ENCODE assay signal across 9 cellular contexts in genomic region chr5:181218795-181219124, GRCh38. TPM values are rescaled to one million over a fixed set of nuclear protein-coding genes. Genes with fewer than 3 reads are reported as not detected.
A peak's percentile ranks its signal among the peaks of the same experiment; 100 is the strongest.
DNase-seq lines count a peak whose midpoint lies in the region; ATAC-seq, FAIRE-seq and TF ChIP-seq lines count a peak whose summit lies in the region.
"Had no signal": no experiment of that assay in that cellular context is flagged by ENCODE, and none has a peak within 500 bp of the region (broad histone marks: within the 10 kb centered on the region; RNA-seq: fewer than 3 reads in every experiment).

No MANE protein-coding gene starts in this region.

- no peak for TF ChIP-seq RAD21 in K562 (CRISPR knock-in tag; conservative IDR thresholded peaks at IDR 0.05 in 1 of 2, IDR thresholded peaks at IDR 0.05 in 1 of 2)

- H3K27me3 ChIP-seq in ACC112 (ENCODE audit: insufficient read depth, low read length), result no peaks in the 10 kb centered on the region
- H3K27me3 ChIP-seq in HL-60 (ENCODE audit: insufficient read depth, poor library complexity, severe bottlenecking), result no peaks in the 10 kb centered on the region
- H3K27me3 ChIP-seq in K562 (ENCODE audit: control insufficient read depth in 2 of 2, insufficient read depth in 2 of 2, low read length in 2 of 2), result no peaks in the 10 kb centered on the region

- H3K79me2 ChIP-seq in ACC112 (ENCODE audit: control insufficient read depth, insufficient read depth, low read length, unreplicated experiment) (no peaks in the 10 kb centered on the region), K562 (ENCODE audit: control insufficient read depth, insufficient read depth, low read length) (peaks cover 2% of the 10 kb centered on the region; the same call in 2 of the 3 replicates)

- H3K4me1 ChIP-seq in ACC112 (ENCODE audit: control insufficient read depth, insufficient read depth, low read length, unreplicated experiment), result no peaks in the 10 kb centered on the region
- H3K4me1 ChIP-seq in K562 (replicated peaks in 1 of 2; ENCODE audit: control insufficient read depth in 2 of 2, insufficient read depth in 2 of 2, low read length in 2 of 2), result peaks cover 4 to 43% of the 10 kb centered on the region in 2 experiments; a peak in 4 of 5 replicates
- no peaks in the 10 kb centered on the region for H3K4me1 ChIP-seq in mesodermal cell (ENCODE audit: control insufficient read depth, insufficient read depth, low read length, poor library complexity, severe bottlenecking)

- H3K36me3 ChIP-seq in ACC112 (ENCODE audit: insufficient read depth, low read length) (no peaks in the 10 kb centered on the region), K562 (ENCODE audit: control insufficient read depth, insufficient read depth, low read length) (no peaks in the 10 kb centered on the region), mesodermal cell (ENCODE audit: control insufficient read depth, insufficient read depth, low read length) (no peaks in the 10 kb centered on the region)

- FAIRE-seq in K562 (lab: Jason Lieb, UNC), result no peak

- CTCF ChIA-PET in K562 (lab: Yijun Ruan, JAX; ENCODE audit: low intra/inter-chr PET ratio), result no interaction called here

- ATAC-seq in K562, result no peak
- no peak for ATAC-seq in HG02852 (IDR thresholded peaks at IDR 0.05; ENCODE audit: unreplicated experiment)

- POLR2A ChIA-PET in K562 (lab: Yijun Ruan, JAX), result no interaction called here

- no peak for TF ChIP-seq EP300 in K562 (IDR thresholded peaks at IDR 0.05; ENCODE audit: low read length)

- H3K4me3 ChIP-seq in ACC112 (ENCODE audit: low read depth, low read length) (peak overlapping the region; percentile 67), HL-60 (replicated peaks; ENCODE audit: insufficient read depth, low read length) (peak overlapping the region; percentile 32), K562 (peak overlapping the region; percentile 51), mesodermal cell (ENCODE audit: extremely low read depth, insufficient read depth, low read length, poor library complexity, severe bottlenecking) (peak overlapping the region; percentile 44)

- 8% methylated on average over 10 of the region's 10 CpGs for WGBS in K562 (ENCODE audit: insufficient coverage, low coverage, missing lambda C conversion rate)
- WGBS in mesodermal cell (ENCODE audit: insufficient coverage in 2 of 2), 2 experiments, result 45 to 50% methylated on average over 4 of the region's 10 CpGs

- DNase-seq in HL-60 (ENCODE audit: low read depth in 1 of 2, low spot score in 1 of 2) (no peak), K562 (ENCODE audit: extremely low read depth in 1 of 4, low spot score in 3 of 4) (peak in 1 of 4 experiments; percentile 48), cerebellar nuclear complex (lab: John Stamatoyannopoulos, UW) (no peak), NCI-H524 (lab: John Stamatoyannopoulos, UW) (no peak), NCI-H2029 treated with DMSO at 0.1 percent for 48 hours (lab: John Stamatoyannopoulos, UW) (no peak)
- DNase-seq: GF-D8 had no signal

- H3K4me2 ChIP-seq in K562 (ENCODE audit: insufficient read depth, low read length), result peak overlapping the region; percentile 94

- H4K20me1 ChIP-seq in K562 (replicated peaks; ENCODE audit: control insufficient read depth, insufficient read depth, low read length), result no peaks in the 10 kb centered on the region

- intact Hi-C loops in K562 (cut with micrococcal nuclease), result loop anchor here (1.0 to 5.0 kb wide), 3 partner anchors 11 to 46 kb away; no protein-coding TSS in a partner anchor

- no peaks in the 10 kb centered on the region for H3K9me1 ChIP-seq in K562 (ENCODE audit: control insufficient read depth, insufficient read depth, low read length)

- no peak for TF ChIP-seq POLR2A in K562 (conservative IDR thresholded peaks at IDR 0.05)

- H3K9ac ChIP-seq in K562 (ENCODE audit: insufficient read depth in 1 of 2, low read depth in 2 of 2, low read length in 2 of 2), result peak overlapping the region; percentile 57 to 73

- H3K27ac ChIP-seq in ACC112 (ENCODE audit: low read depth, low read length) (peak overlapping the region; percentile 27; the same call in 1 of the 2 replicates), HL-60 (replicated peaks) (peak overlapping the region; percentile 56), K562 (ENCODE audit: extremely low read depth, low read depth, low read length) (peak overlapping the region; percentile 87), mesodermal cell (ENCODE audit: low read depth, low read length, severe bottlenecking) (no peak overlapping the region)

- no TSS peak for BruUV-seq in K562 (replicated peaks; lab: Mats Ljungman, UMichigan)

- TF ChIP-seq CTCF in HL-60 (IDR thresholded peaks at IDR 0.05; ENCODE audit: insufficient read depth, low read length) (no peak), K562 (IDR thresholded peaks at IDR 0.05 in 2 of 3, conservative IDR thresholded peaks at IDR 0.05 in 1 of 3; ENCODE audit: insufficient read depth in 2 of 3, low read depth in 1 of 3, low read length in 3 of 3) (no peak)

- H2AFZ ChIP-seq in ACC112 (ENCODE audit: low read length, unreplicated experiment) (peak overlapping the region; percentile 26), K562 (ENCODE audit: low read depth, low read length) (peak overlapping the region; percentile 75)

- in situ Hi-C loops in K562 (cut with MboI), result no loop called here

- no peaks in the 10 kb centered on the region for H3K9me3 ChIP-seq in K562 (replicated peaks; ENCODE audit: control insufficient read depth, insufficient read depth, low read depth, low read length)
- no peaks in the 10 kb centered on the region for H3K9me3 ChIP-seq in mesodermal cell (ENCODE audit: control insufficient read depth, low read length)

RNA-seq across cellular contexts. Expression of gene TRIM41, which starts 4.3 kb away (rescaled TPM):
- 93.5 and 120 TPM in 2 replicates for total RNA-seq in K562 (2011; cell fraction: chromatin; rRNA removed; ENCODE audit: low replicate concordance)
- total RNA-seq in K562 (2011; cell fraction: nucleolus; rRNA removed), result 59.6 and 64.0 TPM in 2 replicates
- total RNA-seq in K562 (2011; cell fraction: nucleoplasm; rRNA removed), result 84.3 and 102 TPM in 2 replicates
- 29.5 and 31.6 TPM in 2 replicates for total RNA-seq in K562 (2014; rRNA removed)
- total RNA-seq in K562 (2014; rRNA removed; fragmentation: Illumina TruSeq; extraction: Trizol), result 11.4 and 14.2 TPM in 2 replicates
- 21.7 and 25.6 TPM in 2 replicates for total RNA-seq in K562 (2015; rRNA removed; fragmentation: Illumina TruSeq; extraction: Trizol)
- 37.7 and 47.6 TPM in 2 replicates for total RNA-seq in K562 (2021)
- polyA plus RNA-seq in K562 (2011; rRNA removed), result 15.6 and 19.3 TPM in 2 replicates
- polyA plus RNA-seq in K562 (2011; cell fraction: cytosol; rRNA removed), result 15.7 and 25.0 TPM in 2 replicates
- polyA plus RNA-seq in K562 (2011; cell fraction: nucleus; rRNA removed), result 121 and 125 TPM in 2 replicates
- polyA plus RNA-seq in K562 (2012), result 32.5 and 45.1 TPM in 2 replicates
- 20.9 and 29.8 TPM in 2 replicates for polyA plus RNA-seq in K562 (2014; fragmentation: Illumina TruSeq; extraction: Trizol)
- polyA plus RNA-seq in K562 (2014; fragmentation: Nextera tagmentation; extraction: Ambion mirVana), result 1 to 10 TPM; 1.8 to 2.1 TPM
- 34.8 and 39.3 TPM in 2 replicates for polyA plus RNA-seq in K562 (2014; rRNA removed)
- 14.0 and 16.6 TPM in 2 replicates for polyA minus RNA-seq in K562 (2011; rRNA and poly(A)+ RNA removed)
- polyA minus RNA-seq in K562 (2011; cell fraction: cytosol; rRNA and poly(A)+ RNA removed), result 7.3 and 9.5 TPM in 2 replicates
- polyA minus RNA-seq in K562 (2011; cell fraction: nucleus; rRNA and poly(A)+ RNA removed), result 19.9 and 22.7 TPM in 2 replicates
- polyA plus RNA-seq in mesodermal cell (2013, experiment 1 of 2), result 16.0 TPM
- polyA plus RNA-seq in mesodermal cell (2013, experiment 2 of 2), result 16.1 TPM

RNA-seq across cellular contexts. Expression of gene TRIM7, which starts 13.8 kb away (rescaled TPM):
- total RNA-seq in K562 (2011; cell fraction: chromatin; rRNA removed; ENCODE audit: low replicate concordance), result 5.4 and 8.3 TPM in 2 replicates
- 6.2 and 7.5 TPM in 2 replicates for total RNA-seq in K562 (2011; cell fraction: nucleolus; rRNA removed)
- 7.2 and 7.9 TPM in 2 replicates for total RNA-seq in K562 (2011; cell fraction: nucleoplasm; rRNA removed)
- total RNA-seq in K562 (2014; rRNA removed) (12.9 and 13.8 TPM in 2 replicates), K562 (2014; rRNA removed; fragmentation: Illumina TruSeq; extraction: Trizol) (8.4 and 11.7 TPM in 2 replicates), K562 (2015; rRNA removed; fragmentation: Illumina TruSeq; extraction: Trizol) (8.9 and 9.0 TPM in 2 replicates), K562 (2021) (10.3 and 12.4 TPM in 2 replicates)
- polyA plus RNA-seq in K562 (2011; rRNA removed) (7.1 and 12.6 TPM in 2 replicates), K562 (2014; fragmentation: Illumina TruSeq; extraction: Trizol) (5.4 and 7.7 TPM in 2 replicates), K562 (2014; fragmentation: Nextera tagmentation; extraction: Ambion mirVana) (1 to 10 TPM; 2.6 to 3.2 TPM), K562 (2014; rRNA removed) (12.4 and 14.9 TPM in 2 replicates)
- 4.5 and 12.8 TPM in 2 replicates for polyA plus RNA-seq in K562 (2011; cell fraction: cytosol; rRNA removed)
- polyA plus RNA-seq in K562 (2011; cell fraction: nucleus; rRNA removed), result 8.4 and 8.9 TPM in 2 replicates
- 6.9 and 17.6 TPM in 2 replicates for polyA plus RNA-seq in K562 (2012)
- polyA minus RNA-seq in K562 (2011; rRNA and poly(A)+ RNA removed), result 3.3 and 4.2 TPM in 2 replicates
- 3.4 and 4.1 TPM in 2 replicates for polyA minus RNA-seq in K562 (2011; cell fraction: cytosol; rRNA and poly(A)+ RNA removed)
- 2.6 and 3.3 TPM in 2 replicates for polyA minus RNA-seq in K562 (2011; cell fraction: nucleus; rRNA and poly(A)+ RNA removed)
- 0.37 TPM for polyA plus RNA-seq in mesodermal cell (2013, experiment 1 of 2)
- polyA plus RNA-seq in mesodermal cell (2013, experiment 2 of 2), result not detected

RNA-seq across cellular contexts. Expression of gene RACK1, which starts 24.9 kb away (rescaled TPM):
- total RNA-seq in K562 (2011; cell fraction: chromatin; rRNA removed; ENCODE audit: low replicate concordance), result 854 and 1,455 TPM in 2 replicates
- 1,835 and 1,893 TPM in 2 replicates for total RNA-seq in K562 (2011; cell fraction: nucleolus; rRNA removed)
- 1,718 and 2,743 TPM in 2 replicates for total RNA-seq in K562 (2011; cell fraction: nucleoplasm; rRNA removed)
- 4,051 and 4,420 TPM in 2 replicates for total RNA-seq in K562 (2014; rRNA removed)
- 2,268 and 2,618 TPM in 2 replicates for total RNA-seq in K562 (2014; rRNA removed; fragmentation: Illumina TruSeq; extraction: Trizol)
- total RNA-seq in K562 (2015; rRNA removed; fragmentation: Illumina TruSeq; extraction: Trizol), result 3,776 and 3,843 TPM in 2 replicates
- 2,303 and 2,318 TPM in 2 replicates for total RNA-seq in K562 (2021)
- polyA plus RNA-seq in K562 (2011; rRNA removed), result 3,764 and 5,908 TPM in 2 replicates
- polyA plus RNA-seq in K562 (2011; cell fraction: cytosol; rRNA removed), result 7,594 and 7,810 TPM in 2 replicates
- 2,830 and 3,465 TPM in 2 replicates for polyA plus RNA-seq in K562 (2011; cell fraction: nucleus; rRNA removed)
- polyA plus RNA-seq in K562 (2012), result 3,329 and 5,405 TPM in 2 replicates
- 3,833 and 4,270 TPM in 2 replicates for polyA plus RNA-seq in K562 (2014; fragmentation: Illumina TruSeq; extraction: Trizol)
- polyA plus RNA-seq in K562 (2014; fragmentation: Nextera tagmentation; extraction: Ambion mirVana), result 1,000 to 10,000 TPM; 3,894 to 5,311 TPM
- polyA plus RNA-seq in K562 (2014; rRNA removed), result 3,427 and 3,846 TPM in 2 replicates
- polyA minus RNA-seq in K562 (2011; rRNA and poly(A)+ RNA removed), result 4,917 and 6,085 TPM in 2 replicates
- 3,397 and 3,535 TPM in 2 replicates for polyA minus RNA-seq in K562 (2011; cell fraction: cytosol; rRNA and poly(A)+ RNA removed)
- 973 and 1,854 TPM in 2 replicates for polyA minus RNA-seq in K562 (2011; cell fraction: nucleus; rRNA and poly(A)+ RNA removed)
- 2,439 TPM for polyA plus RNA-seq in mesodermal cell (2013, experiment 1 of 2)
- polyA plus RNA-seq in mesodermal cell (2013, experiment 2 of 2), result 2,115 TPM

RNA-seq across cellular contexts. Expression of gene TRIM52, which starts 42.2 kb away (rescaled TPM):
- total RNA-seq in K562 (2011; cell fraction: chromatin; rRNA removed; ENCODE audit: low replicate concordance), result 34.8 and 81.1 TPM in 2 replicates
- 29.7 and 40.4 TPM in 2 replicates for total RNA-seq in K562 (2011; cell fraction: nucleolus; rRNA removed)
- total RNA-seq in K562 (2011; cell fraction: nucleoplasm; rRNA removed), result 48.1 and 60.9 TPM in 2 replicates
- total RNA-seq in K562 (2014; rRNA removed) (6.1 and 6.5 TPM in 2 replicates), K562 (2014; rRNA removed; fragmentation: Illumina TruSeq; extraction: Trizol) (13.5 and 13.9 TPM in 2 replicates), K562 (2015; rRNA removed; fragmentation: Illumina TruSeq; extraction: Trizol) (10.5 and 12.8 TPM in 2 replicates), K562 (2021) (13.5 and 14.2 TPM in 2 replicates)
- polyA plus RNA-seq in K562 (2011; rRNA removed) (21.9 and 24.1 TPM in 2 replicates), K562 (2014; fragmentation: Illumina TruSeq; extraction: Trizol) (15.8 and 17.2 TPM in 2 replicates), K562 (2014; fragmentation: Nextera tagmentation; extraction: Ambion mirVana) (1 to 10 TPM; 3.3 to 3.7 TPM), K562 (2014; rRNA removed) (18.0 and 20.0 TPM in 2 replicates)
- 5.6 and 11.8 TPM in 2 replicates for polyA plus RNA-seq in K562 (2011; cell fraction: cytosol; rRNA removed)
- 30.2 and 31.5 TPM in 2 replicates for polyA plus RNA-seq in K562 (2011; cell fraction: nucleus; rRNA removed)
- 12.9 and 20.0 TPM in 2 replicates for polyA plus RNA-seq in K562 (2012)
- 17.6 and 20.0 TPM in 2 replicates for polyA minus RNA-seq in K562 (2011; rRNA and poly(A)+ RNA removed)
- polyA minus RNA-seq in K562 (2011; cell fraction: cytosol; rRNA and poly(A)+ RNA removed), result 6.1 and 6.8 TPM in 2 replicates
- polyA minus RNA-seq in K562 (2011; cell fraction: nucleus; rRNA and poly(A)+ RNA removed), result 11.4 and 21.9 TPM in 2 replicates
- polyA plus RNA-seq in mesodermal cell (2013, experiment 1 of 2), result 3.9 TPM
- 3.8 TPM for polyA plus RNA-seq in mesodermal cell (2013, experiment 2 of 2)
